In the genomic region with DNA sequence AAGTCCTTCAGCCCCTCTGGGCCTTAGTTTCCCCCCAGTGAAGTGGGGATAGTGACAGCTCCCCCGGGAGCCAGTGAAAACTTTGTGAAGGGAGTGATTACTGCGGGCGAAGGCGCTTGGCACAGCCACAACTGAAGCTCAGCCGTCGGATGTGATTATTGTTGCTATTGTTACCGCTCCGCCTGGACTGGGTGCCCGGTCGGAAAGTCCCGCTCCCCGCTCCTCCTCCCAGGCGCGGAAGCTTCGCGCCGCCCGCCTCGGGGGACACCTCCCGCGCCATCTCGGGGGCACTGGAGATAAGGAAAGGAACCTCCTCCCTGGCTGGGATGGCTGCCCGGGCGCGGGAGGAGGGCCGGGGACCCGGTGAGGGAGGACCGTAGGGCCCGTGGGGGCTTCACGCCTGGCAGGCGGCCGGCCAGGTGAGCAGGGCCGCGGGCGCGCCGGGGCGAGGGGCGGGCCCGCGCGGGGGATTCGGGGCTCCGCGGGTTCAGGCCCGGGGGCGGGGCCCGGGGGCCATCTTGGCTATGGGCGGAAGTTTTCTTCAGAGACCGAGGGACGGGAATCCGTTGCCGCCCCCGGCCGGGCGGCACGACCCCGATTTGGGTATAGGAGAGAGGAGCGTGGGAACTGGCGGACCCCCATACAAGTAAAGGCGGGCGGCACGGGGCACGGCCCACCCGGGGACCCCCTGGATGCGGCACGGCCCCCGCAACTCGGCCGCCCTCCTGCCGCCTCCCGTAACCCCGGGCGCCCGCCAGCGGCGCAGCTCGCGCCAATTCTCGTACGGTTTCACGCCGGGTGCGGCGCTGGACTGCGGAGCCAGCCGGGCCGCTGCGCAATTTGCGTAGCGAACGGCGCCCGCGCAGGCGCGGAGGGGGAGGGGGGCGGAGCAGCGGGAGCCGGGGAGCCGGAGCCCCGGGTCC, we compare ENCODE assay signal across 1 cellular context.
TF ChIP-seq lines count a peak whose summit lies in the region.

A gene with protein sequence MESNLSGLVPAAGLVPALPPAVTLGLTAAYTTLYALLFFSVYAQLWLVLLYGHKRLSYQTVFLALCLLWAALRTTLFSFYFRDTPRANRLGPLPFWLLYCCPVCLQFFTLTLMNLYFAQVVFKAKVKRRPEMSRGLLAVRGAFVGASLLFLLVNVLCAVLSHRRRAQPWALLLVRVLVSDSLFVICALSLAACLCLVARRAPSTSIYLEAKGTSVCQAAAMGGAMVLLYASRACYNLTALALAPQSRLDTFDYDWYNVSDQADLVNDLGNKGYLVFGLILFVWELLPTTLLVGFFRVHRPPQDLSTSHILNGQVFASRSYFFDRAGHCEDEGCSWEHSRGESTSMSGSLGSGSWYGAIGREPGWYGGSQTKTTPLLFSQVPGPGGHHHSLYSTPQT (plus strand): TSS at position 887 of the 923 bp plus-strand sequence. CDS start 677 bp downstream, outside the sequence.

TF ChIP-seq in K562, 482 proteins besides CTCF, POLR2A, EP300 and RAD21 (continued from another document and continues in another):
- TF ChIP-seq, protein P1, sequence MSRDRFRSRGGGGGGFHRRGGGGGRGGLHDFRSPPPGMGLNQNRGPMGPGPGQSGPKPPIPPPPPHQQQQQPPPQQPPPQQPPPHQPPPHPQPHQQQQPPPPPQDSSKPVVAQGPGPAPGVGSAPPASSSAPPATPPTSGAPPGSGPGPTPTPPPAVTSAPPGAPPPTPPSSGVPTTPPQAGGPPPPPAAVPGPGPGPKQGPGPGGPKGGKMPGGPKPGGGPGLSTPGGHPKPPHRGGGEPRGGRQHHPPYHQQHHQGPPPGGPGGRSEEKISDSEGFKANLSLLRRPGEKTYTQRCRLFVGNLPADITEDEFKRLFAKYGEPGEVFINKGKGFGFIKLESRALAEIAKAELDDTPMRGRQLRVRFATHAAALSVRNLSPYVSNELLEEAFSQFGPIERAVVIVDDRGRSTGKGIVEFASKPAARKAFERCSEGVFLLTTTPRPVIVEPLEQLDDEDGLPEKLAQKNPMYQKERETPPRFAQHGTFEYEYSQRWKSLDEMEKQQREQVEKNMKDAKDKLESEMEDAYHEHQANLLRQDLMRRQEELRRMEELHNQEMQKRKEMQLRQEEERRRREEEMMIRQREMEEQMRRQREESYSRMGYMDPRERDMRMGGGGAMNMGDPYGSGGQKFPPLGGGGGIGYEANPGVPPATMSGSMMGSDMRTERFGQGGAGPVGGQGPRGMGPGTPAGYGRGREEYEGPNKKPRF (IDR thresholded peaks at IDR 0.05; ENCODE audit: low read depth, low read length) = peak; percentile 95
- peak; percentile 63 for TF ChIP-seq CCNT2 (IDR thresholded peaks at IDR 0.05; ENCODE audit: borderline replicate concordance, extremely low read depth, insufficient read length, low read depth, low read length)
- 0 out of 2 replicates have a peak, but pooled peaks have one; percentile 29 for TF ChIP-seq CREM (IDR thresholded peaks at IDR 0.05; ENCODE audit: low read depth)
- TF ChIP-seq SIX5 (IDR thresholded peaks at IDR 0.05; ENCODE audit: borderline replicate concordance in 1 of 2, insufficient read depth in 1 of 2, low read depth in 1 of 2, low read length in 2 of 2) = peak; percentile 80 to 89; a peak in 3 of 4 replicates
- TF ChIP-seq SMARCA4 (IDR thresholded peaks at IDR 0.05) = 0 out of 2 replicates have a peak, but pooled peaks have one; percentile 31
- TF ChIP-seq XRCC5 (IDR thresholded peaks at IDR 0.05; ENCODE audit: low read depth, low read length) = peak; percentile 0; the same call in 1 of the 2 replicates
- peak; percentile 90 to 98 (median 98) for TF ChIP-seq YY1 (IDR thresholded peaks at IDR 0.05; ENCODE audit: borderline replicate concordance in 1 of 3, control insufficient read depth in 1 of 3, extremely low read depth in 1 of 3, insufficient read depth in 3 of 3, insufficient read length in 1 of 3, insufficient replicate concordance in 2 of 3, low read depth in 1 of 3, low read length in 2 of 3)
- TF ChIP-seq HDAC3 (IDR thresholded peaks at IDR 0.05; ENCODE audit: borderline replicate concordance, partially characterized antibody) = peak; percentile 100
- no peak for TF ChIP-seq ZNF75A (CRISPR knock-in tag; IDR thresholded peaks at IDR 0.05)
- no peak for TF ChIP-seq ZNF253 (CRISPR knock-in tag; conservative IDR thresholded peaks at IDR 0.05)
- TF ChIP-seq ZNF79 (CRISPR knock-in tag; IDR thresholded peaks at IDR 0.05; ENCODE audit: low read depth) = no peak
- TF ChIP-seq, protein P2, sequence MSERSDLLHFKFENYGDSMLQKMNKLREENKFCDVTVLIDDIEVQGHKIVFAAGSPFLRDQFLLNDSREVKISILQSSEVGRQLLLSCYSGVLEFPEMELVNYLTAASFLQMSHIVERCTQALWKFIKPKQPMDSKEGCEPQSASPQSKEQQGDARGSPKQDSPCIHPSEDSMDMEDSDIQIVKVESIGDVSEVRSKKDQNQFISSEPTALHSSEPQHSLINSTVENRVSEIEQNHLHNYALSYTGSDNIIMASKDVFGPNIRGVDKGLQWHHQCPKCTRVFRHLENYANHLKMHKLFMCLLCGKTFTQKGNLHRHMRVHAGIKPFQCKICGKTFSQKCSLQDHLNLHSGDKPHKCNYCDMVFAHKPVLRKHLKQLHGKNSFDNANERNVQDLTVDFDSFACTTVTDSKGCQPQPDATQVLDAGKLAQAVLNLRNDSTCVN (CRISPR knock-in tag; IDR thresholded peaks at IDR 0.05) = no peak
- TF ChIP-seq KLF13 (tag; IDR thresholded peaks at IDR 0.05; ENCODE audit: borderline replicate concordance, low read depth) = peak; percentile 70; the same call in 1 of the 2 replicates
- TF ChIP-seq CREB1 (IDR thresholded peaks at IDR 0.05) = 0 out of 2 replicates have a peak, but pooled peaks have one; percentile 9
- no peak; the same call in 1 of the 2 replicates for TF ChIP-seq CREB1 (CRISPR knock-in tag; IDR thresholded peaks at IDR 0.05)
- no peak for TF ChIP-seq ZNF384 (IDR thresholded peaks at IDR 0.05; ENCODE audit: low read depth, low read length)
- TF ChIP-seq ZNF24 (IDR thresholded peaks at IDR 0.05) = peak; percentile 100
- TF ChIP-seq ILK (tag; IDR thresholded peaks at IDR 0.05; ENCODE audit: borderline replicate concordance, low read depth) = no peak
- TF ChIP-seq HNRNPK (IDR thresholded peaks at IDR 0.05; ENCODE audit: low read depth, low read length, poor library complexity, severe bottlenecking) = peak; percentile 100
- peak; percentile 81 for TF ChIP-seq POLR2G (IDR thresholded peaks at IDR 0.05; ENCODE audit: low read depth, low read length)
- TF ChIP-seq MYNN (IDR thresholded peaks at IDR 0.05) = no peak
- TF ChIP-seq MYNN (CRISPR knock-in tag; IDR thresholded peaks at IDR 0.05) = no peak
- peak; percentile 71 for TF ChIP-seq ZFX (CRISPR knock-in tag; IDR thresholded peaks at IDR 0.05)
- no peak for TF ChIP-seq ZNF668 (CRISPR knock-in tag; IDR thresholded peaks at IDR 0.05)
- no peak for TF ChIP-seq TAF1 (IDR thresholded peaks at IDR 0.05; ENCODE audit: control insufficient read depth, extremely low read depth, insufficient read depth, low read length, severe bottlenecking)
- TF ChIP-seq, protein P3, sequence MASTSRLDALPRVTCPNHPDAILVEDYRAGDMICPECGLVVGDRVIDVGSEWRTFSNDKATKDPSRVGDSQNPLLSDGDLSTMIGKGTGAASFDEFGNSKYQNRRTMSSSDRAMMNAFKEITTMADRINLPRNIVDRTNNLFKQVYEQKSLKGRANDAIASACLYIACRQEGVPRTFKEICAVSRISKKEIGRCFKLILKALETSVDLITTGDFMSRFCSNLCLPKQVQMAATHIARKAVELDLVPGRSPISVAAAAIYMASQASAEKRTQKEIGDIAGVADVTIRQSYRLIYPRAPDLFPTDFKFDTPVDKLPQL (IDR thresholded peaks at IDR 0.05; ENCODE audit: extremely low read depth, insufficient read length) = peak; percentile 97
- no peak for TF ChIP-seq ZEB2 (IDR thresholded peaks at IDR 0.05)
- no peak for TF ChIP-seq FOXK2 (conservative IDR thresholded peaks at IDR 0.05 in 1 of 2, IDR thresholded peaks at IDR 0.05 in 1 of 2; ENCODE audit: low read depth in 2 of 2)
- peak; percentile 83 for TF ChIP-seq EGR1 (conservative IDR thresholded peaks at IDR 0.05)
- TF ChIP-seq MAZ (CRISPR knock-in tag; conservative IDR thresholded peaks at IDR 0.05 in 1 of 2, IDR thresholded peaks at IDR 0.05 in 1 of 2) = peak; percentile 32 to 75; a peak in 2 of 4 replicates
- peak; percentile 46 for TF ChIP-seq HMGN3 (IDR thresholded peaks at IDR 0.05; ENCODE audit: borderline replicate concordance, extremely low read depth, insufficient read length, low read depth, low read length)
- TF ChIP-seq, protein P4, sequence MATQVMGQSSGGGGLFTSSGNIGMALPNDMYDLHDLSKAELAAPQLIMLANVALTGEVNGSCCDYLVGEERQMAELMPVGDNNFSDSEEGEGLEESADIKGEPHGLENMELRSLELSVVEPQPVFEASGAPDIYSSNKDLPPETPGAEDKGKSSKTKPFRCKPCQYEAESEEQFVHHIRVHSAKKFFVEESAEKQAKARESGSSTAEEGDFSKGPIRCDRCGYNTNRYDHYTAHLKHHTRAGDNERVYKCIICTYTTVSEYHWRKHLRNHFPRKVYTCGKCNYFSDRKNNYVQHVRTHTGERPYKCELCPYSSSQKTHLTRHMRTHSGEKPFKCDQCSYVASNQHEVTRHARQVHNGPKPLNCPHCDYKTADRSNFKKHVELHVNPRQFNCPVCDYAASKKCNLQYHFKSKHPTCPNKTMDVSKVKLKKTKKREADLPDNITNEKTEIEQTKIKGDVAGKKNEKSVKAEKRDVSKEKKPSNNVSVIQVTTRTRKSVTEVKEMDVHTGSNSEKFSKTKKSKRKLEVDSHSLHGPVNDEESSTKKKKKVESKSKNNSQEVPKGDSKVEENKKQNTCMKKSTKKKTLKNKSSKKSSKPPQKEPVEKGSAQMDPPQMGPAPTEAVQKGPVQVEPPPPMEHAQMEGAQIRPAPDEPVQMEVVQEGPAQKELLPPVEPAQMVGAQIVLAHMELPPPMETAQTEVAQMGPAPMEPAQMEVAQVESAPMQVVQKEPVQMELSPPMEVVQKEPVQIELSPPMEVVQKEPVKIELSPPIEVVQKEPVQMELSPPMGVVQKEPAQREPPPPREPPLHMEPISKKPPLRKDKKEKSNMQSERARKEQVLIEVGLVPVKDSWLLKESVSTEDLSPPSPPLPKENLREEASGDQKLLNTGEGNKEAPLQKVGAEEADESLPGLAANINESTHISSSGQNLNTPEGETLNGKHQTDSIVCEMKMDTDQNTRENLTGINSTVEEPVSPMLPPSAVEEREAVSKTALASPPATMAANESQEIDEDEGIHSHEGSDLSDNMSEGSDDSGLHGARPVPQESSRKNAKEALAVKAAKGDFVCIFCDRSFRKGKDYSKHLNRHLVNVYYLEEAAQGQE (CRISPR knock-in tag; IDR thresholded peaks at IDR 0.05; ENCODE audit: low read depth) = peak; percentile 62; the same call in 1 of the 2 replicates
- peak; percentile 98 for TF ChIP-seq ELF1 (tag; IDR thresholded peaks at IDR 0.05)
- TF ChIP-seq NCOA1 (IDR thresholded peaks at IDR 0.05; ENCODE audit: low read depth) = 0 out of 2 replicates have a peak, but pooled peaks have one; percentile 22
- 0 out of 2 replicates have a peak, but pooled peaks have one; percentile 33 for TF ChIP-seq CBFB (CRISPR knock-in tag; IDR thresholded peaks at IDR 0.05)
- peak in 1 of 2 experiments; percentile 55; a peak in 1 of 4 replicates for TF ChIP-seq HDAC1 (IDR thresholded peaks at IDR 0.05)
- TF ChIP-seq GABPA (tag; conservative IDR thresholded peaks at IDR 0.05; ENCODE audit: low read depth) = peak; percentile 85
- TF ChIP-seq SIN3B (IDR thresholded peaks at IDR 0.05; ENCODE audit: low read depth) = 0 out of 2 replicates have a peak, but pooled peaks have one; percentile 35
- TF ChIP-seq SIN3A (IDR thresholded peaks at IDR 0.05; ENCODE audit: borderline replicate concordance in 2 of 2, control insufficient read depth in 1 of 2, low read depth in 2 of 2, low read length in 2 of 2) = peak; percentile 73 to 89; a peak in 3 of 4 replicates
- TF ChIP-seq ZNF41 (CRISPR knock-in tag; conservative IDR thresholded peaks at IDR 0.05) = no peak
- TF ChIP-seq SRSF9 (IDR thresholded peaks at IDR 0.05; ENCODE audit: borderline replicate concordance, low read depth, low read length) = no peak
- TF ChIP-seq TCF7 (IDR thresholded peaks at IDR 0.05; ENCODE audit: borderline replicate concordance) = 0 out of 2 replicates have a peak, but pooled peaks have one; percentile 10
- TF ChIP-seq HNRNPL (IDR thresholded peaks at IDR 0.05; ENCODE audit: low read depth, low read length) = peak; percentile 98
- TF ChIP-seq FUS (optimal IDR thresholded peaks at IDR 0.05; ENCODE audit: low read depth, low read length) = peak; percentile 97
- 0 out of 2 replicates have a peak, but pooled peaks have one; percentile 32 for TF ChIP-seq ILF3 (IDR thresholded peaks at IDR 0.05; ENCODE audit: borderline replicate concordance)
- TF ChIP-seq, protein P5, sequence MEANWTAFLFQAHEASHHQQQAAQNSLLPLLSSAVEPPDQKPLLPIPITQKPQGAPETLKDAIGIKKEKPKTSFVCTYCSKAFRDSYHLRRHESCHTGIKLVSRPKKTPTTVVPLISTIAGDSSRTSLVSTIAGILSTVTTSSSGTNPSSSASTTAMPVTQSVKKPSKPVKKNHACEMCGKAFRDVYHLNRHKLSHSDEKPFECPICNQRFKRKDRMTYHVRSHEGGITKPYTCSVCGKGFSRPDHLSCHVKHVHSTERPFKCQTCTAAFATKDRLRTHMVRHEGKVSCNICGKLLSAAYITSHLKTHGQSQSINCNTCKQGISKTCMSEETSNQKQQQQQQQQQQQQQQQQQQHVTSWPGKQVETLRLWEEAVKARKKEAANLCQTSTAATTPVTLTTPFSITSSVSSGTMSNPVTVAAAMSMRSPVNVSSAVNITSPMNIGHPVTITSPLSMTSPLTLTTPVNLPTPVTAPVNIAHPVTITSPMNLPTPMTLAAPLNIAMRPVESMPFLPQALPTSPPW (CRISPR knock-in tag; IDR thresholded peaks at IDR 0.05) = peak; percentile 76
- TF ChIP-seq, protein P6, sequence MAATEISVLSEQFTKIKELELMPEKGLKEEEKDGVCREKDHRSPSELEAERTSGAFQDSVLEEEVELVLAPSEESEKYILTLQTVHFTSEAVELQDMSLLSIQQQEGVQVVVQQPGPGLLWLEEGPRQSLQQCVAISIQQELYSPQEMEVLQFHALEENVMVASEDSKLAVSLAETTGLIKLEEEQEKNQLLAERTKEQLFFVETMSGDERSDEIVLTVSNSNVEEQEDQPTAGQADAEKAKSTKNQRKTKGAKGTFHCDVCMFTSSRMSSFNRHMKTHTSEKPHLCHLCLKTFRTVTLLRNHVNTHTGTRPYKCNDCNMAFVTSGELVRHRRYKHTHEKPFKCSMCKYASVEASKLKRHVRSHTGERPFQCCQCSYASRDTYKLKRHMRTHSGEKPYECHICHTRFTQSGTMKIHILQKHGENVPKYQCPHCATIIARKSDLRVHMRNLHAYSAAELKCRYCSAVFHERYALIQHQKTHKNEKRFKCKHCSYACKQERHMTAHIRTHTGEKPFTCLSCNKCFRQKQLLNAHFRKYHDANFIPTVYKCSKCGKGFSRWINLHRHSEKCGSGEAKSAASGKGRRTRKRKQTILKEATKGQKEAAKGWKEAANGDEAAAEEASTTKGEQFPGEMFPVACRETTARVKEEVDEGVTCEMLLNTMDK (IDR thresholded peaks at IDR 0.05; ENCODE audit: borderline replicate concordance, insufficient read depth, low read depth, low read length, poor library complexity, severe bottlenecking) = peak; percentile 23
